9 cellular contexts compared by ENCODE assay signal in genomic region chr11:117986981-117987495, GRCh38. TPM values are rescaled to one million over a fixed set of nuclear protein-coding genes. Genes with fewer than 3 reads are reported as not detected.
DNase-seq lines count a peak whose midpoint lies in the region; ATAC-seq lines count a peak whose summit lies in the region.
"Had no signal": no experiment of that assay in that cellular context is flagged by ENCODE, and none has a peak within 500 bp of the region (broad histone marks: within the 10 kb centered on the region; RNA-seq: fewer than 3 reads in every experiment).

No MANE protein-coding gene starts in this region.

- DNase-seq in T-helper 2 cell treated with Interferon-gamma antibody and Interleukin-4, amounts not matched to agents 5 μg/mL and 100 μg/mL, for 36 hours (ENCODE audit: low spot score), result peak; percentile 81
- peak; percentile 27 for DNase-seq in effector CD8-positive, alpha-beta T cell (lab: John Stamatoyannopoulos, UW)
- no peak for DNase-seq in iPS-NIHi11 (ENCODE audit: low spot score)

- peak; percentile 50 for ATAC-seq in GM18517 (IDR thresholded peaks at IDR 0.05; ENCODE audit: unreplicated experiment)
- ATAC-seq in HG02885 (IDR thresholded peaks at IDR 0.05; ENCODE audit: poor library complexity, unreplicated experiment), result peak; percentile 45
- no peak for ATAC-seq in esophagus mucosa
- ATAC-seq in GM19452 (IDR thresholded peaks at IDR 0.05; ENCODE audit: unreplicated experiment), result no peak

- no peaks in the 10 kb centered on the region for H3K27me3 Mint-ChIP-seq in T-helper 2 cell treated with Interferon-gamma antibody and Interleukin-4, amounts not matched to agents 5 μg/mL and 100 μg/mL, for 36 hours (ENCODE audit: low read depth)

- peak overlapping the region; percentile 84 for H3K27ac Mint-ChIP-seq in T-helper 2 cell treated with Interferon-gamma antibody and Interleukin-4, amounts not matched to agents 5 μg/mL and 100 μg/mL, for 36 hours

- no peaks in the 10 kb centered on the region for H3K9me3 Mint-ChIP-seq in T-helper 2 cell treated with Interferon-gamma antibody and Interleukin-4, amounts not matched to agents 5 μg/mL and 100 μg/mL, for 36 hours

- H3K36me3 Mint-ChIP-seq in T-helper 2 cell treated with Interferon-gamma antibody and Interleukin-4, amounts not matched to agents 5 μg/mL and 100 μg/mL, for 36 hours (ENCODE audit: low read depth), result peaks cover 80% of the 10 kb centered on the region

- peaks cover 44% of the 10 kb centered on the region for H3K4me1 Mint-ChIP-seq in T-helper 2 cell treated with Interferon-gamma antibody and Interleukin-4, amounts not matched to agents 5 μg/mL and 100 μg/mL, for 36 hours (ENCODE audit: low read depth)

- peak overlapping the region; percentile 87 for H3K4me3 Mint-ChIP-seq in T-helper 2 cell treated with Interferon-gamma antibody and Interleukin-4, amounts not matched to agents 5 μg/mL and 100 μg/mL, for 36 hours

- H3K27ac ChIP-seq in skin epidermis, result peak overlapping the region in 20 of 21 experiments; percentile 15 to 99 (median 86)

- H3K4me3 ChIP-seq in skin epidermis, result peak overlapping the region; percentile 44 to 65 (median 55)

RNA-seq across cellular contexts. Expression of gene IL10RA, which starts 0.8 kb away (rescaled TPM):
- total RNA-seq in esophagus mucosa, result 3.8 TPM

RNA-seq across cellular contexts. Expression of gene TMPRSS13, which starts 57.8 kb away (rescaled TPM):
- total RNA-seq in esophagus mucosa, result 29.9 TPM
- total RNA-seq: kidney epithelial cell had no signal

Comparison
In these comparisons a context has a peak if more than half of its experiments do, and no peak if none do; other contexts are left out.
1. ATAC-seq: peak in GM18517 (single experiment) and HG02885 (single experiment); none in esophagus mucosa (single experiment) and GM19452 (single experiment).